20 cellular contexts compared by ENCODE assay signal in genomic region chr14:35998303-35998702, GRCh38.
DNase-seq lines count a peak whose midpoint lies in the region; ATAC-seq, FAIRE-seq and TF ChIP-seq lines count a peak whose summit lies in the region.
"Had no signal": no experiment of that assay in that cellular context is flagged by ENCODE, and none has a peak within 500 bp of the region (broad histone marks: within the 10 kb centered on the region; RNA-seq: fewer than 3 reads in every experiment).

No MANE protein-coding gene starts in this region.

- H3K4me3 ChIP-seq in GM23338 (no peak overlapping the region), small intestine (ENCODE audit: low read depth in 1 of 2, low read length in 2 of 2) (no peak overlapping the region)
- H3K4me3 ChIP-seq: BLaER1 treated with 17β-estradiol and CSF1 and Interleukin-3, amounts not matched to agents 10 nM and 100 nM; GM12878; GM23248 had no signal

- no peaks in the 10 kb centered on the region for H3K9me3 ChIP-seq in small intestine (ENCODE audit: control insufficient read depth, low read depth)
- H3K9me3 ChIP-seq: BLaER1 treated with 17β-estradiol and CSF1 and Interleukin-3, amounts not matched to agents 10 nM and 100 nM had no signal

- peak overlapping the region; percentile 78 for H2AFZ ChIP-seq in GM23338
- H2AFZ ChIP-seq: GM23248 had no signal

- H3K27me3 ChIP-seq in GM23338 (ENCODE audit: insufficient read depth) (no peaks in the 10 kb centered on the region), small intestine (ENCODE audit: control insufficient read depth in 2 of 2, insufficient read depth in 2 of 2, low read length in 2 of 2) (no peaks in the 10 kb centered on the region)
- H3K27me3 ChIP-seq: BLaER1 treated with 17β-estradiol and CSF1 and Interleukin-3, amounts not matched to agents 10 nM and 100 nM had no signal

- H3K27ac ChIP-seq in GM23338 (ENCODE audit: low read depth) (no peak overlapping the region), cingulate gyrus (ENCODE audit: low read depth, low read length) (peak overlapping the region; percentile 57), small intestine (ENCODE audit: low read depth in 1 of 2, low read length in 1 of 2) (no peak overlapping the region)
- H3K27ac ChIP-seq: BLaER1 treated with 17β-estradiol and CSF1 and Interleukin-3, amounts not matched to agents 10 nM and 100 nM; GM23248 had no signal

- H3K4me1 Mint-ChIP-seq in GM23338, result peaks cover 39% of the 10 kb centered on the region
- H3K4me1 Mint-ChIP-seq: CD4-positive, CD25-positive, alpha-beta regulatory T cell had no signal

- WGBS in small intestine, 3 donors, result 21 to 74% (median 42%) methylated on average over 12 of the region's 12 CpGs

- FAIRE-seq in small intestine (lab: Jason Lieb, UNC), result no peak
- FAIRE-seq: GM12878, GM18507, HepG2, HTR-8/SVneo had no signal

- no peak overlapping the region for H3K4me3 Mint-ChIP-seq in GM23338
- H3K4me3 Mint-ChIP-seq: CD4-positive, CD25-positive, alpha-beta regulatory T cell; H9 had no signal

- H3K4me2 ChIP-seq in GM23338, result no peak overlapping the region
- H3K4me2 ChIP-seq: BLaER1 treated with 17β-estradiol and CSF1 and Interleukin-3, amounts not matched to agents 10 nM and 100 nM had no signal

- H3K79me2 ChIP-seq in GM23338 (replicated peaks; ENCODE audit: insufficient read depth), result no peaks in the 10 kb centered on the region

- TF ChIP-seq CTCF in GM23338 (conservative IDR thresholded peaks at IDR 0.05; ENCODE audit: low read depth in 2 of 2), result no peak

- H3K27me3 Mint-ChIP-seq in GM23338 (ENCODE audit: insufficient read depth, low read depth, poor library complexity), result peaks cover 8% of the 10 kb centered on the region

- H3K36me3 Mint-ChIP-seq in GM23338 (ENCODE audit: low read depth), result no peaks in the 10 kb centered on the region
- H3K36me3 Mint-ChIP-seq in activated naive CD4-positive, alpha-beta T cell treated with anti-CD3 and anti-CD28 coated beads, Interleukin-2, amount 50 U/mL, for 72 hours, result no peaks in the 10 kb centered on the region
- H3K36me3 Mint-ChIP-seq: CD4-positive, CD25-positive, alpha-beta regulatory T cell had no signal

- peak overlapping the region; percentile 62; the same call in 1 of the 2 replicates for H3K27ac Mint-ChIP-seq in GM23338
- no peak overlapping the region for H3K27ac Mint-ChIP-seq in activated naive CD4-positive, alpha-beta T cell treated with anti-CD3 and anti-CD28 coated beads, Interleukin-2, amount 50 U/mL, for 72 hours
- H3K27ac Mint-ChIP-seq: CD4-positive, CD25-positive, alpha-beta regulatory T cell; H9 had no signal

- H3K4me1 ChIP-seq in GM23338 (ENCODE audit: insufficient read depth) (peaks cover 39% of the 10 kb centered on the region), small intestine (ENCODE audit: control insufficient read depth in 2 of 2, insufficient read depth in 1 of 2, low read depth in 1 of 2, low read length in 1 of 2) (no peaks in the 10 kb centered on the region)

- peaks cover 2% of the 10 kb centered on the region; the same call in 1 of the 2 replicates for H3K9me2 ChIP-seq in GM23338 (ENCODE audit: insufficient read depth)

- H3F3A ChIP-seq in GM23338 (replicated peaks; ENCODE audit: low read depth), result no peaks in the 10 kb centered on the region

- no peaks in the 10 kb centered on the region; the same call in 2 of the 3 replicates for H3K9me3 Mint-ChIP-seq in GM23338
- H3K9me3 Mint-ChIP-seq in activated naive CD4-positive, alpha-beta T cell treated with anti-CD3 and anti-CD28 coated beads, Interleukin-2, amount 50 U/mL, for 72 hours, result no peaks in the 10 kb centered on the region
- H3K9me3 Mint-ChIP-seq: H9 had no signal

- DNase-seq in GM23338 (ENCODE audit: low spot score) (peak; percentile 37), inferior parietal cortex (ENCODE audit: extremely low spot score) (peak; percentile 37), small intestine (peak; percentile 55), NCI-H128 (lab: John Stamatoyannopoulos, UW; ENCODE audit: unreplicated experiment) (no peak), mesenteric fat pad (ENCODE audit: low spot score) (no peak)
- DNase-seq in activated CD8-positive, alpha-beta memory T cell treated with anti-CD3 and anti-CD28 coated beads for 24 hours, result no peak
- DNase-seq in activated naive CD4-positive, alpha-beta T cell treated with anti-CD3 and anti-CD28 coated beads, Interleukin-2, amount 50 U/mL, for 72 hours (ENCODE audit: low spot score in 2 of 2), result no peak
- DNase-seq: 8988T; AML-193; CD4-positive, CD25-positive, alpha-beta regulatory T cell; DMS 273 treated with DMSO at 0.1 percent for 48 hours; DMS79; GM23248; H9 had no signal

- H3K36me3 ChIP-seq in GM23338 (ENCODE audit: insufficient read depth) (no peaks in the 10 kb centered on the region), small intestine (ENCODE audit: control insufficient read depth in 2 of 2, insufficient read depth in 2 of 2, low read length in 2 of 2) (no peaks in the 10 kb centered on the region)
- H3K36me3 ChIP-seq: BLaER1 treated with 17β-estradiol and CSF1 and Interleukin-3, amounts not matched to agents 10 nM and 100 nM had no signal

- no peaks in the 10 kb centered on the region for H4K20me1 ChIP-seq in GM23338 (replicated peaks; ENCODE audit: insufficient read depth)
- H4K20me1 ChIP-seq: BLaER1 treated with 17β-estradiol and CSF1 and Interleukin-3, amounts not matched to agents 10 nM and 100 nM had no signal

- peak; percentile 66 for ATAC-seq in GM23338
- ATAC-seq in activated naive CD4-positive, alpha-beta T cell treated with anti-CD3 and anti-CD28 coated beads, Interleukin-2, amount 50 U/mL, for 72 hours, result no peak
- ATAC-seq: GM12878 had no signal

TF ChIP-seq in GM23338, 12 proteins besides CTCF, POLR2A, EP300 and RAD21 (continues in another document):
- TF ChIP-seq ZNF331 (CRISPR knock-in tag; IDR thresholded peaks at IDR 0.05; ENCODE audit: low read depth) (no peak), ZNF462 (CRISPR knock-in tag; IDR thresholded peaks at IDR 0.05) (no peak), EZH2 (IDR thresholded peaks at IDR 0.05; ENCODE audit: low read depth, unreplicated experiment) (no peak), POLR2AphosphoS5 (IDR thresholded peaks at IDR 0.05; ENCODE audit: low read depth) (no peak)

Comparison
In these comparisons a context has a peak if more than half of its experiments do, and no peak if none do; other contexts are left out.
1. DNase-seq: peak in GM23338 (single experiment), inferior parietal cortex (single experiment) and small intestine (single experiment); none in NCI-H128 (single experiment), activated CD8-positive, alpha-beta memory T cell treated with anti-CD3 and anti-CD28 coated beads for 24 hours (single experiment), mesenteric fat pad (single experiment) and activated naive CD4-positive, alpha-beta T cell treated with anti-CD3 and anti-CD28 coated beads, Interleukin-2, amount 50 U/mL, for 72 hours (0 of 2).